Comparison of ENCODE assay signal across 8 cellular contexts in the genomic region with DNA sequence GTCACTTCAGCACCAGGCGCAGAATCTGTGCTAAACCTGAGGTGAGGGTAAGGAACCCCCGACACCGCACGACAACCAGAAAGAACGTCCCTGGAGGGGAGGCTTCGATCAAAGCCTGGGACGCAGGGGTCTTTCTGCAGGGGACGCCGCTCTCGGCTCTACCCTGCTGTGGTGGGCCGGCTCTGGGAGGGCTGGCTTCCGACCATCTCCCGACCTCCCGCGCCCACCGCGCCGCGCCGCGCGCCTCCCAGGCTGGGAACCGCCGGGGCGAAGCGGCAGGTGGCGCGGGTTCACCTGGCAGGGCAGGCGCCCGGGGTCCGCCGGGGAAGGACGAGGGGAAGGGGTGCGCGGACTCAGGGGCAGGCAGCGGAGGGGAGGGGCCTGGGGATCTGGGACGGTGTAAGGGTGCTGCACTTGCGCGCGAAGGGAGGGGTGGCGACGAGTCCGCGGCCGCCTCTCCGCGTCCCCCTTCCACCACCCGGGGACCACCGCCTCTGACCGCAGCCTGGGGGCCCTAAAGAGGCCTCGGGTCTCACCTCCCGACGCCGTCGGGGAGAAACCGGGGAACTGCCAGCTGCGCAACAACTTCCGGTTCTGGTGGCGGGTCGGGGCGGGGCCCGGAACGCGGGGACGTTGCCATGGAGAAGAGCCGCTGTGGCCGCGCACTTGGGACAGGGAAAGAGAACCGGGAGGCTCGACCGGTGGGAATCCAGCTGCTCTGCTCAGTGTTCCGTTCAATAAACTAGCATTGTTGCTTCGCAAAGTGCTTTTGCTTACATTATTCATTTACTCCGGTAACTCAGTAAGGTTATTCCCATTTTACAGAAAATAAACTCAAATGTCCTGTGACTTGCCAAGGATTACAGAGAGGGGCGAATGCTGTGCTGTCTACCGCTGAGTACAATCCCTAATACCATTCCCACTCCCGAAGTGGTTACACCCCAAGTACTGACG. TPM values are rescaled to one million over a fixed set of nuclear protein-coding genes. Genes with fewer than 3 reads are reported as not detected.
DNase-seq lines count a peak whose midpoint lies in the region; ATAC-seq and TF ChIP-seq lines count a peak whose summit lies in the region.

A gene (minus strand): TSS at position 596 of the 954 bp plus-strand sequence. CDS start 3,045 bp downstream, outside the sequence.

- H3K9me3 ChIP-seq in OCI-LY3 (ENCODE audit: insufficient read depth, low read length), result no peaks in the 10 kb centered on the region
- no peaks in the 10 kb centered on the region for H3K9me3 ChIP-seq in esophagus squamous epithelium

- H3K79me2 ChIP-seq in OCI-LY3 (ENCODE audit: low read length), result no peaks in the 10 kb centered on the region

- WGBS in esophagus squamous epithelium, 2 donors, result 9 to 10% methylated on average over 11 to 20 of the region's 78 CpGs

- no peak for TF ChIP-seq CTCF in OCI-LY3 (IDR thresholded peaks at IDR 0.05; ENCODE audit: low read depth, low read length)
- TF ChIP-seq CTCF in esophagus squamous epithelium (IDR thresholded peaks at IDR 0.05), result no peak

- peak within 1 kb of the TSS; percentile 84 for H3K9ac ChIP-seq in OCI-LY3 (ENCODE audit: low read length)

- intact Hi-C loops in esophagus squamous epithelium (cut with DNase I), result no loop called here

- H3K27ac ChIP-seq in OCI-LY3 (ENCODE audit: low read length), result no peak within 1 kb of the TSS
- H3K27ac ChIP-seq in esophagus squamous epithelium, result peak within 1 kb of the TSS; percentile 29 to 75 (median 68)

- no peak for TF ChIP-seq POLR2A in esophagus squamous epithelium (IDR thresholded peaks at IDR 0.05)

- H3K4me2 ChIP-seq in OCI-LY3 (ENCODE audit: low read length), result peak within 1 kb of the TSS; percentile 83

- H3K4me1 ChIP-seq in OCI-LY3 (ENCODE audit: low read length) (peaks cover 4% of the 10 kb centered on the region), esophagus squamous epithelium (peaks cover 3 to 17% (median 5%) of the 10 kb centered on the region in 3 donors)

- DNase-seq in CD1c-positive myeloid dendritic cell (ENCODE audit: extremely low spot score) (peak; percentile 88), esophagus squamous epithelium (lab: John Stamatoyannopoulos, UW) (peak; percentile 5), myocyte (ENCODE audit: low read depth) (peak; percentile 77)
- DNase-seq in activated T-cell treated with anti-CD3 and anti-CD28 coated beads, Interleukin-2, amount 50 U/mL, for 1 hour, result peak; percentile 69
- peak; percentile 23 to 63 for DNase-seq in stimulated activated CD8-positive, alpha-beta memory T cell treated with anti-CD3 and anti-CD28 coated beads, Interleukin-7, amount 100 ng/mL, for 4 hours (ENCODE audit: low read depth in 2 of 2)

- peak within 1 kb of the TSS; percentile 57 for H2AFZ ChIP-seq in OCI-LY3 (ENCODE audit: low read depth, low read length)

- peak within 1 kb of the TSS; percentile 96 for H3K4me3 ChIP-seq in OCI-LY3 (ENCODE audit: low read length)
- peak within 1 kb of the TSS; percentile 75 to 88 (median 86) for H3K4me3 ChIP-seq in esophagus squamous epithelium

- ATAC-seq in GM19452 (IDR thresholded peaks at IDR 0.05; ENCODE audit: unreplicated experiment), result peak; percentile 84
- peak; percentile 73 for ATAC-seq in HG03571 (IDR thresholded peaks at IDR 0.05; ENCODE audit: unreplicated experiment)

- H4K20me1 ChIP-seq in OCI-LY3 (ENCODE audit: insufficient read depth, low read length), result no peaks in the 10 kb centered on the region

- H3K27me3 ChIP-seq in OCI-LY3 (ENCODE audit: low read depth, low read length) (no peaks in the 10 kb centered on the region), esophagus squamous epithelium (no peaks in the 10 kb centered on the region)

- no peaks in the 10 kb centered on the region for H3K36me3 ChIP-seq in OCI-LY3 (replicated peaks; ENCODE audit: low read depth, low read length)
- no peaks in the 10 kb centered on the region for H3K36me3 ChIP-seq in esophagus squamous epithelium

RNA-seq across cellular contexts. Expression of the gene that starts here (rescaled TPM):
- total RNA-seq in esophagus squamous epithelium, result 1 to 10 TPM in 2 of 4 donors, under 1 TPM in 2; 0.11 to 2.0 (median 0.95) TPM
- 0.27 and 1.5 TPM in 2 replicates for total RNA-seq in myocyte
- 1.2 TPM for polyA plus RNA-seq in myocyte (2012)

Comparison
In these comparisons a context has a peak if more than half of its experiments do, and no peak if none do; other contexts are left out.
1. DNase-seq: peak in every context shown above with its lines; median percentile 88 in CD1c-positive myeloid dendritic cell; 77 in myocyte; 69 in activated T-cell treated with anti-CD3 and anti-CD28 coated beads, Interleukin-2, amount 50 U/mL, for 1 hour; 43 in stimulated activated CD8-positive, alpha-beta memory T cell treated with anti-CD3 and anti-CD28 coated beads, Interleukin-7, amount 100 ng/mL, for 4 hours; 5 in esophagus squamous epithelium.